Comparison of ENCODE assay signal across 14 cellular contexts in the genomic region with DNA sequence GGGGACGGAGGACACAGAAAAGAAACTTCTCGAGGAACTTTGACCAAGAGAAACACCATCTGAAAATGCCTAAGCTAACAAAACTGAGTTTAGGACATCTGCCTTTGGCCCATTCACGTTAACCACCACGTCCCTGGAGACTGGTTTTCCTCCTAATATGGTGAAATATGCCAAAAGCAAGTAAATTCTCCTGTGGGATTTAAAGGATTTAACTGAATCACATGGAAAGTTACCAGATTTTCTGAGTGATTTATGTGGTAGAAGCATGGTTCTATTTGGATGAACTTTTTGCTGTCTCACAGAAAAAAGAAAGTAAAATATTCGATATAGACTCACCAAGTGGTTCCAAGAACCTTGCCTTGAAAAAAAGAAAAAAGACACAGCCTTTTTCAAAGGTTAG. TPM values are rescaled to one million over a fixed set of nuclear protein-coding genes. Genes with fewer than 3 reads are reported as not detected.
A peak's percentile ranks its signal among the peaks of the same experiment; 100 is the strongest.
DNase-seq lines count a peak whose midpoint lies in the region; ATAC-seq and TF ChIP-seq lines count a peak whose summit lies in the region.
"Had no signal": no experiment of that assay in that cellular context is flagged by ENCODE, and none has a peak within 500 bp of the region (broad histone marks: within the 10 kb centered on the region; RNA-seq: fewer than 3 reads in every experiment).

No MANE protein-coding gene starts in this region.

- H3K36me3 ChIP-seq in tibial artery = no peaks in the 10 kb centered on the region
- H3K36me3 ChIP-seq in SJCRH30 = no peaks in the 10 kb centered on the region
- H3K36me3 ChIP-seq: HAP-1 had no signal

- H3K9me3 ChIP-seq in tibial artery = no peaks in the 10 kb centered on the region
- H3K9me3 ChIP-seq in SJCRH30 (replicated peaks) = no peaks in the 10 kb centered on the region
- H3K9me3 ChIP-seq: HAP-1 had no signal

- H3K27me3 ChIP-seq in tibial artery = no peaks in the 10 kb centered on the region
- H3K27me3 ChIP-seq in SJCRH30 = no peaks in the 10 kb centered on the region

- ATAC-seq in left ventricle myocardium superior = peak; percentile 59
- ATAC-seq: activated CD4-positive, CD25-positive, alpha-beta regulatory T cell treated with anti-CD3 and anti-CD28 coated beads, Interleukin-2, amount 50 U/mL, for 24 hours had no signal

- in situ Hi-C loops in astrocyte of the cerebellum (cut with HindIII; ENCODE audit: low sequenced_read_pairs) = no loop called here

- peak overlapping the region; percentile 69 to 75 for H3K27ac ChIP-seq in tibial artery
- H3K27ac ChIP-seq in SJCRH30 = no peak overlapping the region

- peaks cover 11 to 40% (median 26%) of the 10 kb centered on the region in 4 donors for H3K4me1 ChIP-seq in tibial artery
- no peaks in the 10 kb centered on the region; the same call in 1 of the 2 replicates for H3K4me1 ChIP-seq in SJCRH30
- H3K4me1 ChIP-seq: HAP-1 had no signal

- TF ChIP-seq CTCF in astrocyte of the cerebellum (IDR thresholded peaks at IDR 0.05; ENCODE audit: low read depth, low read length, missing control alignments) (no peak), tibial artery (IDR thresholded peaks at IDR 0.05) (no peak)

- H3K4me3 ChIP-seq in astrocyte of the cerebellum (ENCODE audit: low read depth, low read length) = no peak overlapping the region
- H3K4me3 ChIP-seq in tibial artery = peak overlapping the region in 1 of 2 donors; percentile 7
- no peak overlapping the region for H3K4me3 ChIP-seq in SJCRH30
- H3K4me3 ChIP-seq: HAP-1 had no signal

- intact Hi-C loops in left ventricle myocardium superior (cut with micrococcal nuclease) = no loop called here
- intact Hi-C loops in tibial artery (cut with DNase I; ENCODE audit: low total_unique reads) = no loop called here

- peak; percentile 66 for DNase-seq in H4 (ENCODE audit: low spot score)
- DNase-seq in astrocyte of the cerebellum (ENCODE audit: low read depth) = peak; percentile 94
- no peak for DNase-seq in left ventricle myocardium superior
- DNase-seq in tibial artery = peak; percentile 63 to 81
- no peak for DNase-seq in SJCRH30
- DNase-seq in DMS79 (lab: John Stamatoyannopoulos, UW) = no peak
- DNase-seq in T-helper 9 cell = no peak
- DNase-seq in islet precursor cell = no peak
- DNase-seq: DMS 273 treated with DMSO at 0.1 percent for 48 hours, NCI-H146, NCI-H774, substantia nigra had no signal

RNA-seq across cellular contexts. Expression of gene BMPER, which starts 30.4 kb away (rescaled TPM):
- total RNA-seq in H4 (2014; rRNA removed; shearing (Covaris generic)) = 0.08 and 0.19 TPM in 2 replicates
- total RNA-seq in left ventricle myocardium superior = 0.59 TPM
- 0.47 and 0.71 TPM in 2 replicates for total RNA-seq in SJCRH30 (2014; rRNA removed; shearing (Covaris generic))

Comparison
In these comparisons a context has a peak if more than half of its experiments do, and no peak if none do; other contexts are left out.
1. DNase-seq: peak in H4 (single experiment), astrocyte of the cerebellum (single experiment) and tibial artery (2 of 2); none in left ventricle myocardium superior (single experiment), SJCRH30 (0 of 2), DMS79 (single experiment), T-helper 9 cell (single experiment) and islet precursor cell (single experiment).